In the genomic region with DNA sequence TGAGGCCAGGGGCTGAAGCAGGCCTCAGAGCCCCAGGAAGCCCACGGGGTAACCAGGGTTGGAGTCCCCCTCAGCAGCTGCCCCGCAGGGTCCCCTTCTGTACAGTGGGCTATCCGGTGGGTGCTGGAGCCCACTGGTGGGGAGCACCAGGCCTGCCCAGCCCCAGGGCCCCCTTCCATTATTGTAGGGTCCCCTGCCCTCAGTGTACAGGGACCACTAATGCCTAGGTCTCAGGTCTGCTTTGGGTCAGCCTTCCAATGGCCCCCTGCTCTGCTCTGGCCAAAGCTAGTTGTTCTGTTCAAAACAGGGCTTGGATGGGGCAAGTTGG, we compare ENCODE assay signal across 21 cellular contexts. TPM values are rescaled to one million over a fixed set of nuclear protein-coding genes. Genes with fewer than 3 reads are reported as not detected.
A peak's percentile ranks its signal among the peaks of the same experiment; 100 is the strongest.
DNase-seq lines count a peak whose midpoint lies in the region; TF ChIP-seq lines count a peak whose summit lies in the region.
"Had no signal": no experiment of that assay in that cellular context is flagged by ENCODE, and none has a peak within 500 bp of the region (broad histone marks: within the 10 kb centered on the region; RNA-seq: fewer than 3 reads in every experiment).

No MANE protein-coding gene starts in this region.

- H3K4me2 ChIP-seq in BLaER1 (peak overlapping the region; percentile 97), hepatocyte (peak overlapping the region; percentile 98)

- no peaks in the 10 kb centered on the region for H3K4me1 Mint-ChIP-seq in progenitor cell of endocrine pancreas (ENCODE audit: low read depth)

- H2AFZ ChIP-seq in hepatocyte = no peak overlapping the region

- H3K4me3 ChIP-seq in BLaER1 = peak overlapping the region; percentile 66
- H3K4me3 ChIP-seq in SJCRH30 = peak overlapping the region; percentile 54; the same call in 1 of the 2 replicates
- no peak overlapping the region for H3K4me3 ChIP-seq in hepatocyte

- no peaks in the 10 kb centered on the region for H3K79me2 ChIP-seq in hepatocyte

- H3K27ac ChIP-seq in BLaER1 (no peak overlapping the region), SJCRH30 (no peak overlapping the region), hepatocyte (no peak overlapping the region)
- H3K27ac ChIP-seq: esophagus squamous epithelium, left lung, pancreas, sigmoid colon, tibial nerve had no signal

- WGBS in hepatocyte (ENCODE audit: low lambda C conversion rate, missing lambda C conversion rate) = 40% methylated on average over 1 of the region's 3 CpGs

- TF ChIP-seq CTCF in hepatocyte (IDR thresholded peaks at IDR 0.05; ENCODE audit: poor library complexity) (no peak), progenitor cell of endocrine pancreas (IDR thresholded peaks at IDR 0.05; ENCODE audit: unreplicated experiment) (no peak)

- H3K9me2 ChIP-seq in hepatocyte (replicated peaks; ENCODE audit: insufficient read depth) = no peaks in the 10 kb centered on the region

- H3K9ac ChIP-seq in BLaER1 = peak overlapping the region; percentile 66; the same call in 1 of the 2 replicates
- H3K9ac ChIP-seq in ES-I3 (ENCODE audit: low read depth, low read length) = peak overlapping the region; percentile 61; the same call in 1 of the 2 replicates

- H3K27me3 ChIP-seq in BLaER1 (peaks cover 41% of the 10 kb centered on the region), SJCRH30 (peaks cover 6% of the 10 kb centered on the region; the same call in 1 of the 2 replicates), hepatocyte (peaks cover 33% of the 10 kb centered on the region)

- no peaks in the 10 kb centered on the region for H3K36me3 Mint-ChIP-seq in progenitor cell of endocrine pancreas (ENCODE audit: insufficient read depth)
- H3K36me3 Mint-ChIP-seq: CD4-positive, CD25-positive, alpha-beta regulatory T cell; naive thymus-derived CD4-positive, alpha-beta T cell had no signal

- H3K36me3 ChIP-seq in BLaER1 (no peaks in the 10 kb centered on the region), ES-I3 (ENCODE audit: insufficient read depth, low read length) (no peaks in the 10 kb centered on the region), SJCRH30 (no peaks in the 10 kb centered on the region), hepatocyte (replicated peaks; ENCODE audit: insufficient read depth, low read depth) (no peaks in the 10 kb centered on the region)
- H3K36me3 ChIP-seq: esophagus squamous epithelium, left lung, pancreas, sigmoid colon, tibial nerve had no signal

- no peaks in the 10 kb centered on the region for H3K9me3 Mint-ChIP-seq in progenitor cell of endocrine pancreas (ENCODE audit: low read depth)
- H3K9me3 Mint-ChIP-seq: CD4-positive, CD25-positive, alpha-beta regulatory T cell; effector memory CD8-positive, alpha-beta T cell; naive thymus-derived CD4-positive, alpha-beta T cell had no signal

- H4K20me1 ChIP-seq in BLaER1 (0 out of 2 replicates have a peak, but pooled peaks cover 14% of the 10 kb centered on the region), hepatocyte (ENCODE audit: insufficient read depth, poor library complexity, severe bottlenecking) (no peaks in the 10 kb centered on the region)

- H3K4me1 ChIP-seq in BLaER1 (peaks cover 20% of the 10 kb centered on the region), ES-I3 (ENCODE audit: insufficient read depth, low read length) (peaks cover 6% of the 10 kb centered on the region; the same call in 1 of the 2 replicates), SJCRH30 (peaks cover 5% of the 10 kb centered on the region; the same call in 1 of the 2 replicates), hepatocyte (ENCODE audit: insufficient read depth) (peaks cover 4% of the 10 kb centered on the region)
- H3K4me1 ChIP-seq: pancreas had no signal

- no peak for DNase-seq in SJCRH30
- DNase-seq in hepatocyte (ENCODE audit: low spot score) = no peak
- DNase-seq in activated CD4-positive, CD25-positive, alpha-beta regulatory T cell treated with anti-CD3 and anti-CD28 coated beads, Interleukin-2, amount 50 U/mL, for 72 hours = no peak
- DNase-seq in progenitor cell of endocrine pancreas (ENCODE audit: low spot score, unreplicated experiment) = no peak
- no peak for DNase-seq in HCEC 1CT
- no peak for DNase-seq in retina
- DNase-seq: activated CD4-positive, alpha-beta T cell treated with anti-CD3 and anti-CD28 coated beads for 1 hour; activated gamma-delta T cell; activated T-cell treated with anti-CD3 and anti-CD28 coated beads, Interleukin-2, amount 50 U/mL, for 1 hour; CD4-positive, CD25-positive, alpha-beta regulatory T cell; effector memory CD8-positive, alpha-beta T cell; esophagus squamous epithelium; GF-D8; NCI-H1417 treated with DMSO at 0.1 percent for 48 hours; sigmoid colon had no signal

- H3K27ac Mint-ChIP-seq in progenitor cell of endocrine pancreas = no peak overlapping the region
- H3K27ac Mint-ChIP-seq: CD4-positive, CD25-positive, alpha-beta regulatory T cell; effector memory CD8-positive, alpha-beta T cell; naive thymus-derived CD4-positive, alpha-beta T cell had no signal

- H3K9me3 ChIP-seq in BLaER1 (no peaks in the 10 kb centered on the region), ES-I3 (ENCODE audit: control insufficient read depth, insufficient read depth, low read length) (no peaks in the 10 kb centered on the region), SJCRH30 (replicated peaks) (no peaks in the 10 kb centered on the region), hepatocyte (ENCODE audit: low read depth) (no peaks in the 10 kb centered on the region)
- H3K9me3 ChIP-seq: esophagus squamous epithelium, left lung, pancreas, sigmoid colon had no signal

- H3K4me3 Mint-ChIP-seq in progenitor cell of endocrine pancreas (ENCODE audit: low read depth) = no peak overlapping the region

- peaks cover 35% of the 10 kb centered on the region for H3K27me3 Mint-ChIP-seq in progenitor cell of endocrine pancreas

RNA-seq across cellular contexts. Expression of gene ADAM11, which starts 1.1 kb away (rescaled TPM):
- total RNA-seq in SJCRH30 (2014; rRNA removed; shearing (Covaris generic)) = 0.73 and 0.79 TPM in 2 replicates
- total RNA-seq in hepatocyte (0.28 and 0.90 TPM in 2 replicates), progenitor cell of endocrine pancreas (1.4 and 2.4 TPM in 2 replicates)
- 0.50 and 1.4 TPM in 2 replicates for polyA plus RNA-seq in hepatocyte

RNA-seq across cellular contexts. Expression of gene DBF4B, which starts 51.4 kb away (rescaled TPM):
- total RNA-seq in SJCRH30 (2014; rRNA removed; shearing (Covaris generic)) = 16.5 and 19.4 TPM in 2 replicates
- total RNA-seq in hepatocyte = 1.8 and 4.1 TPM in 2 replicates
- 3.4 and 4.1 TPM in 2 replicates for polyA plus RNA-seq in hepatocyte
- 22.6 and 27.2 TPM in 2 replicates for total RNA-seq in progenitor cell of endocrine pancreas
